ENCODE assay signal across 22 cellular contexts in the genomic region with DNA sequence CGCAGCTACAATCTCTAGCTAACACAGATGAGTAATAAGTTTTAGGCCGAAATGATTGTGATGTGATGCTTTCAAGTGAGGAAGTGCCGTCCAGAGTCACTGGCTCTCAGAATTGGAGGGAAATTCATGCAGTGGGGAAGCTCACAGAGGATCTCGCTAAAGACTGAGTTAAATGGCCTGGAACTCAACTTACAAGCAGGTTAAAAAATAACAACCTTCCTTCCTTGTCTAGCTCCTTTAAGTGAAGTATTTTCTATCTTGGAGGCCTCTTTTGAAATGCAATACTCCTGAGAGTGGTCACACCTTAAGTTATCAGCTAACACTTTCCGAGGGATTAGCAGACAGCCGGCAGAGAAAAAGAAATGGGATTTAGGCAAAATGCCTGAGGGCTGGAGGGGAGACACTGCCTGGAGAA.
DNase-seq lines count a peak whose midpoint lies in the region; ATAC-seq and TF ChIP-seq lines count a peak whose summit lies in the region.
"Had no signal": no experiment of that assay in that cellular context is flagged by ENCODE, and none has a peak within 500 bp of the region (broad histone marks: within the 10 kb centered on the region; RNA-seq: fewer than 3 reads in every experiment).

No MANE protein-coding gene starts in this region.

- H3K9me3 Mint-ChIP-seq in endodermal cell (peaks cover 8% of the 10 kb centered on the region), nephron (no peaks in the 10 kb centered on the region)

- WGBS in endodermal cell (ENCODE audit: insufficient coverage in 1 of 2, insufficient read length in 1 of 2), 2 experiments, result 37 to 44% methylated on average over 4 to 6 of the region's 6 CpGs
- WGBS in spleen, 5 donors, result 75 to 85% (median 77%) methylated on average over 6 of the region's 6 CpGs

- no peak overlapping the region for H3K27ac ChIP-seq in endodermal cell (ENCODE audit: low read depth, low read length)
- H3K27ac ChIP-seq in spleen, result no peak overlapping the region

- H3K27ac Mint-ChIP-seq in endodermal cell (peak overlapping the region; percentile 81), nephron (peak overlapping the region; percentile 19 to 61 (median 28))

- DNase-seq in ELF-1 (ENCODE audit: low read depth, low spot score) (peak; percentile 69), NCI-H82 (lab: John Stamatoyannopoulos, UW) (peak; percentile 72), endodermal cell (peak; percentile 80), DMS114 treated with DMSO at 0.1 percent for 48 hours (lab: John Stamatoyannopoulos, UW; ENCODE audit: unreplicated experiment) (no peak), spleen (no peak), mucosa of gallbladder (ENCODE audit: low spot score) (no peak)
- DNase-seq: ACHN, C1 segment of cervical spinal cord, DMS 273 treated with DMSO at 0.1 percent for 48 hours, GF-D8, GOT3, KG1, NCI-H1436, NCI-H2029, NCI-H2171 treated with DMSO at 0.1 percent for 48 hours, PC-3, RPMI8226, SHP77 treated with DMSO at 0.1 percent for 48 hours, SK-N-SH had no signal

- intact Hi-C loops in spleen (cut with DNase I; ENCODE audit: low total_unique reads), result no loop called here

- H3K4me3 ChIP-seq in endodermal cell (ENCODE audit: low read length) (peak overlapping the region; percentile 62), spleen (no peak overlapping the region)

- no peaks in the 10 kb centered on the region for H3K27me3 ChIP-seq in endodermal cell (ENCODE audit: control insufficient read depth, insufficient read depth, low read length, poor library complexity, severe bottlenecking)
- peaks cover 0 to 14% (median 0%) of the 10 kb centered on the region in 7 donors for H3K27me3 ChIP-seq in spleen (replicated peaks in 1 of 7)

- H3K4me1 Mint-ChIP-seq in endodermal cell, result peaks cover 31% of the 10 kb centered on the region
- H3K4me1 Mint-ChIP-seq in nephron, result no peaks in the 10 kb centered on the region

- H3K27me3 Mint-ChIP-seq in endodermal cell (ENCODE audit: insufficient read depth) (no peaks in the 10 kb centered on the region), nephron (ENCODE audit: low read depth) (no peaks in the 10 kb centered on the region)

- H3K36me3 Mint-ChIP-seq in endodermal cell (ENCODE audit: low read depth) (no peaks in the 10 kb centered on the region), nephron (ENCODE audit: low read depth) (no peaks in the 10 kb centered on the region)

- no peak for TF ChIP-seq POLR2A in spleen (IDR thresholded peaks at IDR 0.05)

- ATAC-seq in HG03039 (IDR thresholded peaks at IDR 0.05; ENCODE audit: unreplicated experiment), result no peak
- ATAC-seq: HepG2, PC-3 had no signal

- H3K4me3 Mint-ChIP-seq in endodermal cell (no peak overlapping the region), nephron (no peak overlapping the region)

- no peak overlapping the region for H3K9ac ChIP-seq in endodermal cell (ENCODE audit: extremely low read depth, low read length, poor library complexity, severe bottlenecking)
- H3K9ac ChIP-seq: SK-N-SH had no signal

- TF ChIP-seq CTCF in endodermal cell (conservative IDR thresholded peaks at IDR 0.05) (no peak), nephron (IDR thresholded peaks at IDR 0.05; ENCODE audit: unreplicated experiment in 3 of 3) (no peak), spleen (IDR thresholded peaks at IDR 0.05 in 8 of 11, conservative IDR thresholded peaks at IDR 0.05 in 3 of 11) (no peak)

- H3K4me1 ChIP-seq in endodermal cell (ENCODE audit: control insufficient read depth, insufficient read depth, low read length) (peaks cover 13% of the 10 kb centered on the region), spleen (peaks cover 0 to 11% (median 0%) of the 10 kb centered on the region in 6 donors)

- peaks cover 7% of the 10 kb centered on the region for H3K9me3 ChIP-seq in endodermal cell (ENCODE audit: control insufficient read depth, low read length)
- no peaks in the 10 kb centered on the region for H3K9me3 ChIP-seq in spleen
- H3K9me3 ChIP-seq: SK-N-SH had no signal

- H3K36me3 ChIP-seq in endodermal cell (ENCODE audit: control insufficient read depth, insufficient read depth, low read length) (no peaks in the 10 kb centered on the region), spleen (no peaks in the 10 kb centered on the region)

Comparison
In these comparisons a context has a peak if more than half of its experiments do, and no peak if none do; other contexts are left out.
1. DNase-seq: peak in ELF-1 (single experiment), NCI-H82 (single experiment) and endodermal cell (single experiment); none in DMS114 treated with DMSO at 0.1 percent for 48 hours (single experiment), spleen (single experiment) and mucosa of gallbladder (single experiment).